Comparison of ENCODE assay signal across 10 cellular contexts in genomic region chr6:90083891-90084290, GRCh38.
DNase-seq lines count a peak whose midpoint lies in the region; ATAC-seq and TF ChIP-seq lines count a peak whose summit lies in the region.
"Had no signal": no experiment of that assay in that cellular context is flagged by ENCODE, and none has a peak within 500 bp of the region (broad histone marks: within the 10 kb centered on the region; RNA-seq: fewer than 3 reads in every experiment).

No MANE protein-coding gene starts in this region.

- peak in 6 of 10 experiments; percentile 30 to 35 (median 31) for DNase-seq in CD4-positive, alpha-beta T cell
- DNase-seq in MV-4-11 (lab: John Stamatoyannopoulos, UW): peak; percentile 75
- DNase-seq in activated naive CD4-positive, alpha-beta T cell treated with anti-CD3 and anti-CD28 coated beads, Interleukin-2, amount 50 U/mL, for 16 hours: peak; percentile 43
- no peak for DNase-seq in NCI-H2107 (lab: John Stamatoyannopoulos, UW)
- DNase-seq in middle frontal gyrus (ENCODE audit: extremely low spot score, low spot score): no peak
- DNase-seq in UCSD-AML1 (lab: John Stamatoyannopoulos, UW; ENCODE audit: unreplicated experiment): no peak
- DNase-seq: BE2C had no signal

- peak overlapping the region; percentile 78 for H3K4me3 Mint-ChIP-seq in CD4-positive, alpha-beta T cell

- POLR2A ChIA-PET in CD4-positive, alpha-beta T cell (lab: Charles Lee): interaction anchor here (0.9 to 2.7 kb wide), 11 partner anchors 11 to 212 kb away, joined by 4 to 15 read pairs (median 7); partner anchors contain the start of gene BACH2

- H3K27ac Mint-ChIP-seq in CD4-positive, alpha-beta T cell: peak overlapping the region; percentile 92

- H3K27ac ChIP-seq in CD4-positive, alpha-beta T cell (ENCODE audit: low read depth, low read length): no peak overlapping the region

- intact Hi-C loops in CD4-positive, alpha-beta T cell (cut with DNase I, micrococcal nuclease): loop anchor here (5.0 to 10.0 kb wide), 3 partner anchors 133 to 391 kb away; partner anchors contain the start of gene BACH2 (in 1 of the 2)

- no peaks in the 10 kb centered on the region for H3K9me3 ChIP-seq in CD4-positive, alpha-beta T cell (ENCODE audit: control insufficient read depth, low read length)
- H3K9me3 ChIP-seq: BE2C had no signal

- no peaks in the 10 kb centered on the region for H3K27me3 ChIP-seq in CD4-positive, alpha-beta T cell (ENCODE audit: control insufficient read depth, insufficient read depth, low read length)

- no peaks in the 10 kb centered on the region for H3K9me3 Mint-ChIP-seq in CD4-positive, alpha-beta T cell

- H3K4me1 Mint-ChIP-seq in CD4-positive, alpha-beta T cell (ENCODE audit: low read depth): peaks cover 92% of the 10 kb centered on the region

- no peak for TF ChIP-seq CTCF in CD4-positive, alpha-beta T cell (IDR thresholded peaks at IDR 0.05)

- no peaks in the 10 kb centered on the region for H3K27me3 Mint-ChIP-seq in CD4-positive, alpha-beta T cell

- CTCF ChIA-PET in CD4-positive, alpha-beta T cell (lab: Charles Lee): interaction anchor here (1.0 to 1.9 kb wide), 3 partner anchors 139 to 395 kb away, joined by 3 to 6 read pairs (median 4); no protein-coding TSS in a partner anchor

- peaks cover 68% of the 10 kb centered on the region for H3K36me3 Mint-ChIP-seq in CD4-positive, alpha-beta T cell (ENCODE audit: low read depth)

- no peak for ATAC-seq in CD4-positive, alpha-beta T cell (ENCODE audit: poor library complexity)
- ATAC-seq in GM21390 (IDR thresholded peaks at IDR 0.05; ENCODE audit: unreplicated experiment) (peak; percentile 52), HG03039 (IDR thresholded peaks at IDR 0.05; ENCODE audit: unreplicated experiment) (no peak)
- ATAC-seq: SK-N-SH treated with all-trans-retinoic acid at 6 μM for 48 hours had no signal

Comparison
In these comparisons a context has a peak if more than half of its experiments do, and no peak if none do; other contexts are left out.
1. DNase-seq: peak in CD4-positive, alpha-beta T cell (6 of 10), MV-4-11 (single experiment) and activated naive CD4-positive, alpha-beta T cell treated with anti-CD3 and anti-CD28 coated beads, Interleukin-2, amount 50 U/mL, for 16 hours (single experiment); none in NCI-H2107 (single experiment), middle frontal gyrus (single experiment) and UCSD-AML1 (single experiment).